In genomic region chr14:75126121-75126544, GRCh38 we compare ENCODE assay signal across 8 cellular contexts. TPM values are rescaled to one million over a fixed set of nuclear protein-coding genes. Genes with fewer than 3 reads are reported as not detected.
DNase-seq lines count a peak whose midpoint lies in the region; ATAC-seq and TF ChIP-seq lines count a peak whose summit lies in the region.

No MANE protein-coding gene starts in this region.

- no peaks in the 10 kb centered on the region for H3F3A ChIP-seq in OCI-LY1 (ENCODE audit: insufficient read depth, low read length)

- H3K9me3 ChIP-seq in OCI-LY1 (ENCODE audit: low read length) = no peaks in the 10 kb centered on the region
- no peaks in the 10 kb centered on the region for H3K9me3 ChIP-seq in effector memory CD4-positive, alpha-beta T cell (ENCODE audit: control insufficient read depth, low read length)
- no peaks in the 10 kb centered on the region for H3K9me3 ChIP-seq in neutrophil

- H3K4me1 ChIP-seq in OCI-LY1 (ENCODE audit: insufficient read depth, low read length, severe bottlenecking) (peaks cover 40% of the 10 kb centered on the region), neutrophil (ENCODE audit: control insufficient read depth in 1 of 2, insufficient read depth in 1 of 2, low read depth in 1 of 2, low read length in 1 of 2) (peaks cover 55 to 61% of the 10 kb centered on the region in 2 experiments)
- peaks cover 23% of the 10 kb centered on the region for H3K4me1 ChIP-seq in effector memory CD4-positive, alpha-beta T cell (ENCODE audit: control insufficient read depth, insufficient read depth, low read length, poor library complexity, severe bottlenecking)

- H3K9ac ChIP-seq in OCI-LY1 (ENCODE audit: low read length) = peak overlapping the region; percentile 94

- H3K4me3 ChIP-seq in GM12875 (ENCODE audit: low read depth, low read length) (peak overlapping the region; percentile 90), OCI-LY1 (ENCODE audit: low read depth, low read length, poor library complexity, severe bottlenecking) (peak overlapping the region; percentile 91), neutrophil (ENCODE audit: low read depth in 1 of 2, low read length in 1 of 2) (peak overlapping the region; percentile 57 to 83)
- H3K4me3 ChIP-seq in effector memory CD4-positive, alpha-beta T cell (ENCODE audit: insufficient read depth, low read depth, low read length, poor library complexity, severe bottlenecking) = peak overlapping the region; percentile 70

- H3K27ac ChIP-seq in OCI-LY1 (ENCODE audit: low read depth, low read length, poor library complexity, severe bottlenecking) (peak overlapping the region; percentile 53), neutrophil (peak overlapping the region; percentile 97)
- H3K27ac ChIP-seq in effector memory CD4-positive, alpha-beta T cell (ENCODE audit: insufficient read depth, low read length, poor library complexity, severe bottlenecking) = peak overlapping the region; percentile 91

- no peaks in the 10 kb centered on the region for H3K9me2 ChIP-seq in OCI-LY1 (ENCODE audit: low read depth, low read length)

- H3K79me2 ChIP-seq in OCI-LY1 (ENCODE audit: insufficient read depth, low read length) = peaks cover 32% of the 10 kb centered on the region

- H3K36me3 ChIP-seq in OCI-LY1 (ENCODE audit: insufficient read depth, low read length) = peaks cover 8% of the 10 kb centered on the region; the same call in 1 of the 2 replicates
- H3K36me3 ChIP-seq in effector memory CD4-positive, alpha-beta T cell (ENCODE audit: control insufficient read depth, insufficient read depth, low read length) = peaks cover 6% of the 10 kb centered on the region
- no peaks in the 10 kb centered on the region for H3K36me3 ChIP-seq in neutrophil

- H3K4me2 ChIP-seq in OCI-LY1 (ENCODE audit: low read length) = peak overlapping the region; percentile 100

- H3K27me3 ChIP-seq in OCI-LY1 (ENCODE audit: insufficient read depth, low read length) = no peaks in the 10 kb centered on the region
- H3K27me3 ChIP-seq in effector memory CD4-positive, alpha-beta T cell (replicated peaks; ENCODE audit: control insufficient read depth, insufficient read depth, low read length, poor library complexity, severe bottlenecking) = no peaks in the 10 kb centered on the region
- no peaks in the 10 kb centered on the region for H3K27me3 ChIP-seq in neutrophil

- H4K20me1 ChIP-seq in OCI-LY1 (ENCODE audit: insufficient read depth, low read length) = no peaks in the 10 kb centered on the region

- TF ChIP-seq CTCF in GM12875 (IDR thresholded peaks at IDR 0.05; ENCODE audit: borderline replicate concordance, insufficient read depth, low read depth, low read length) (no peak), OCI-LY1 (IDR thresholded peaks at IDR 0.05; ENCODE audit: low read length) (no peak), neutrophil (IDR thresholded peaks at IDR 0.05) (no peak), omental fat pad (IDR thresholded peaks at IDR 0.05) (no peak)

- no peak overlapping the region for H2AFZ ChIP-seq in OCI-LY1 (ENCODE audit: low read length)

- ATAC-seq in omental fat pad (ENCODE audit: low FRiP score) (no peak), HG02759 (IDR thresholded peaks at IDR 0.05; ENCODE audit: unreplicated experiment) (no peak), GM18511 (IDR thresholded peaks at IDR 0.05; ENCODE audit: unreplicated experiment) (no peak)

- DNase-seq in effector memory CD4-positive, alpha-beta T cell = peak in 1 of 3 donors; percentile 7
- DNase-seq in omental fat pad (ENCODE audit: low spot score) (no peak), KG1 (lab: John Stamatoyannopoulos, UW) (no peak)

RNA-seq across cellular contexts. Expression of gene NEK9, which starts 0.7 kb away (rescaled TPM):
- total RNA-seq in omental fat pad = 10 to 100 TPM; 40.1 to 68.3 (median 54.8) TPM

RNA-seq across cellular contexts. Expression of gene TMED10, which starts 50.3 kb away (rescaled TPM):
- total RNA-seq in omental fat pad = 100 to 1,000 TPM; 189 to 372 (median 341) TPM

RNA-seq across cellular contexts. Expression of gene ZC2HC1C, which starts 56.7 kb away (rescaled TPM):
- 1 to 10 TPM in 3 of 4 donors, under 1 TPM in 1; 0.48 to 5.6 (median 1.5) TPM for total RNA-seq in omental fat pad
